Comparison of ENCODE assay signal across 15 cellular contexts in genomic region chr1:228008391-228009115, GRCh38. TPM values are rescaled to one million over a fixed set of nuclear protein-coding genes. Genes with fewer than 3 reads are reported as not detected.
DNase-seq lines count a peak whose midpoint lies in the region; ATAC-seq and TF ChIP-seq lines count a peak whose summit lies in the region.
"Had no signal": no experiment of that assay in that cellular context is flagged by ENCODE, and none has a peak within 500 bp of the region (broad histone marks: within the 10 kb centered on the region; RNA-seq: fewer than 3 reads in every experiment).

No MANE protein-coding gene starts in this region.

- peaks cover 6% of the 10 kb centered on the region for H3K36me3 Mint-ChIP-seq in T-helper 17 cell (ENCODE audit: low read depth)
- no peaks in the 10 kb centered on the region for H3K36me3 Mint-ChIP-seq in mesothelial cell of epicardium

- no peak overlapping the region for H3K27ac Mint-ChIP-seq in T-helper 17 cell
- no peak overlapping the region for H3K27ac Mint-ChIP-seq in mesothelial cell of epicardium
- H3K27ac Mint-ChIP-seq: activated T-helper 2 cell treated with anti-CD3 and anti-CD28 coated beads, Interferon-gamma antibody, Interleukin-2, Interleukin-4, amounts not matched to agents 10 μg/mL and 5 μg/mL and 100 μg/mL, durations not matched to agents 14 hours and 24 hours and 36 hours had no signal

- H3K27me3 Mint-ChIP-seq in T-helper 17 cell (peaks cover 72% of the 10 kb centered on the region), mesothelial cell of epicardium (ENCODE audit: low read depth) (peaks cover 94% of the 10 kb centered on the region)

- H3K9me3 Mint-ChIP-seq in mesothelial cell of epicardium: no peaks in the 10 kb centered on the region
- H3K9me3 Mint-ChIP-seq: activated T-helper 2 cell treated with anti-CD3 and anti-CD28 coated beads, Interferon-gamma antibody, Interleukin-2, Interleukin-4, amounts not matched to agents 10 μg/mL and 5 μg/mL and 100 μg/mL, durations not matched to agents 14 hours and 24 hours and 36 hours had no signal

- peak; percentile 59 for DNase-seq in activated effector memory CD4-positive, alpha-beta T cell treated with anti-CD3 and anti-CD28 coated beads, Interleukin-2, amount 50 U/mL, for 16 hours
- DNase-seq in activated effector memory CD4-positive, alpha-beta T cell treated with Interleukin-2 at 50 U/mL for 16 hours: no peak
- DNase-seq in T-helper 17 cell (no peak), lung (ENCODE audit: low spot score) (peak; percentile 22), upper lobe of right lung (peak; percentile 48), NCI-H2196 (lab: John Stamatoyannopoulos, UW; ENCODE audit: unreplicated experiment) (no peak), T-helper 2 cell (no peak), mesothelial cell of epicardium (ENCODE audit: low spot score in 2 of 2, unreplicated experiment in 2 of 2) (no peak)
- DNase-seq: esophagus squamous epithelium, NCI-H345, small intestine had no signal

- ATAC-seq in T-helper 17 cell (no peak), lung (ENCODE audit: insufficient read depth, low FRiP score) (no peak), upper lobe of right lung (no peak)

- no peaks in the 10 kb centered on the region for H3K9me3 ChIP-seq in T-helper 17 cell (ENCODE audit: control insufficient read depth, low read length, poor library complexity, severe bottlenecking)
- H3K9me3 ChIP-seq in lung (ENCODE audit: control insufficient read depth in 2 of 2, insufficient read depth in 1 of 2, low read length in 1 of 2): peaks cover 0 to 2% of the 10 kb centered on the region in 2 donors
- no peaks in the 10 kb centered on the region for H3K9me3 ChIP-seq in upper lobe of right lung
- H3K9me3 ChIP-seq: esophagus squamous epithelium, vagina had no signal

- H3K4me3 ChIP-seq in lung: no peak overlapping the region
- H3K4me3 ChIP-seq in upper lobe of right lung: no peak overlapping the region
- H3K4me3 ChIP-seq: cardiac muscle cell had no signal

- no peaks in the 10 kb centered on the region for H3K36me3 ChIP-seq in lung (ENCODE audit: control insufficient read depth in 2 of 2, insufficient read depth in 2 of 2, low read length in 2 of 2)
- H3K36me3 ChIP-seq in upper lobe of right lung: no peaks in the 10 kb centered on the region
- H3K36me3 ChIP-seq: cardiac muscle cell, esophagus squamous epithelium, vagina had no signal

- intact Hi-C loops in upper lobe of right lung (cut with DNase I): no loop called here

- TF ChIP-seq CTCF in lung (IDR thresholded peaks at IDR 0.05; ENCODE audit: control extremely low read depth, extremely low read depth) (no peak), upper lobe of right lung (IDR thresholded peaks at IDR 0.05) (no peak), mesothelial cell of epicardium (IDR thresholded peaks at IDR 0.05; ENCODE audit: unreplicated experiment) (no peak)

- H3K27ac ChIP-seq in lung (ENCODE audit: low read depth in 1 of 2, low read length in 1 of 2) (no peak overlapping the region), upper lobe of right lung (no peak overlapping the region)
- H3K27ac ChIP-seq: cardiac muscle cell, vagina had no signal

- peak overlapping the region; percentile 83 for H3K4me3 Mint-ChIP-seq in T-helper 17 cell
- no peak overlapping the region for H3K4me3 Mint-ChIP-seq in mesothelial cell of epicardium

- H3K27me3 ChIP-seq in lung (ENCODE audit: control insufficient read depth, insufficient read depth) (peaks cover 21% of the 10 kb centered on the region), upper lobe of right lung (peaks cover 67% of the 10 kb centered on the region)
- H3K27me3 ChIP-seq: vagina had no signal

- H3K4me1 ChIP-seq in lung (ENCODE audit: control insufficient read depth in 2 of 2, insufficient read depth in 2 of 2, low read length in 2 of 2) (no peaks in the 10 kb centered on the region), upper lobe of right lung (no peaks in the 10 kb centered on the region)

- H3K4me1 Mint-ChIP-seq in T-helper 17 cell: peaks cover 9% of the 10 kb centered on the region
- H3K4me1 Mint-ChIP-seq in mesothelial cell of epicardium: peaks cover 12% of the 10 kb centered on the region

- WGBS in lung, 2 donors: 5% methylated on average over 30 to 52 of the region's 52 CpGs

RNA-seq across cellular contexts. Expression of gene WNT3A, which starts 1.8 kb away (rescaled TPM):
- total RNA-seq in T-helper 17 cell (not detected), lung (1 to 10 TPM in 1 of 2 donors, under 1 TPM in 1; 0.09 to 3.1 TPM), upper lobe of right lung (10.1 TPM), mesothelial cell of epicardium (0.09 to 0.16 TPM in 2 of 3 replicates, not detected in the other)
- polyA plus RNA-seq in lung: 1 to 10 TPM; 1.6 to 2.2 TPM
- total RNA-seq: activated T-helper 2 cell treated with anti-CD3 and anti-CD28 coated beads, Interferon-gamma antibody, Interleukin-2, Interleukin-4, amounts not matched to agents 10 μg/mL and 5 μg/mL and 100 μg/mL, durations not matched to agents 14 hours and 24 hours and 36 hours; cardiac muscle cell; M059J; vagina had no signal
- polyA plus RNA-seq: cardiac muscle cell, small intestine had no signal

Comparison
In these comparisons a context has a peak if more than half of its experiments do, and no peak if none do; other contexts are left out.
1. DNase-seq: peak in activated effector memory CD4-positive, alpha-beta T cell treated with anti-CD3 and anti-CD28 coated beads, Interleukin-2, amount 50 U/mL, for 16 hours (single experiment), lung (single experiment) and upper lobe of right lung (single experiment); none in activated effector memory CD4-positive, alpha-beta T cell treated with Interleukin-2 at 50 U/mL for 16 hours (single experiment), T-helper 17 cell (0 of 3), NCI-H2196 (single experiment), T-helper 2 cell (0 of 5) and mesothelial cell of epicardium (0 of 2).